ENCODE assay signal across 13 cellular contexts in the genomic region with DNA sequence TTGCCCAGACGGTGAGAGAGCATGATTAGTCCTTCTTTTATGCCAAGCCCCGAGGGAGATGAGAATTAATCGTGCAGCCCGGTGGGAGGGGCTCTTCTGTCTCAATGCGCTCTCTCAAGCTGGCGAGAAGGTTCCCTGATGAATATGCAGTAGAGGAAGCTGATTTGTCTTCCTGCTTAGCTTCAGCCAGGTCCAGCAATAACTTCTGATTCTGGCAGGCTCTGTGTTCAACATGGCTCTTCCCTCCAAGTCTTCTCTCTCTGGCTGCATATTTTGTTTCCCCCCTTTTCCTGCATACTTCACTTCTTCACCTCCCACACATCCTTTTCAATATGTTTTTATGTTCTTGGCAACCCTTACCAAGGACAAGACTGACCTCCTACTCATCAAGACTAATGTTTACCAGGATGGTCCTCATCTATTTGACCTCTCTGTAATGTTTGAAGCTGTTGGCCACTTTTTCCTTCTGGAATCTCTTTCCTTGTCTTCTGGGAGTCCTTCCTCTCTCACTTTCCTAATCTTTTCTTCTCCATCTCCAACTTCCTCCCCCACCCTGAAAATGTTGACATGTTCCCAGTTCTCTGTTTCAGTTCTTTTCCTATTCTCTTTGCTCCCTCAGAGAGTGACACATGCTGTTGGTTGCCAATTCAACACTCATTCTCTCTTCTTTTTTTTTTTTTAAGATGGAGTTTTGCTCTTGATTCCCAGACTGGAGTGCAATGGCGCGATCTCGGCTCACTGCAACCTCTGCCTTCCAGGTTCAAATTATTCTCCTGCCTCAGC.
DNase-seq lines count a peak whose midpoint lies in the region; ATAC-seq, FAIRE-seq and TF ChIP-seq lines count a peak whose summit lies in the region.
"Had no signal": no experiment of that assay in that cellular context is flagged by ENCODE, and none has a peak within 500 bp of the region (broad histone marks: within the 10 kb centered on the region; RNA-seq: fewer than 3 reads in every experiment).

No MANE protein-coding gene starts in this region.

- DNase-seq in NCI-H1694 (lab: John Stamatoyannopoulos, UW) (peak; percentile 98), GM19240 (ENCODE audit: insufficient read length, low spot score) (no peak), H54 (ENCODE audit: insufficient read length, low spot score) (no peak)
- DNase-seq: activated CD4-positive, alpha-beta T cell treated with anti-CD3 and anti-CD28 coated beads, Interleukin-2, amount 50 U/mL, for 48 hours; activated naive CD4-positive, alpha-beta T cell treated with anti-CD3 and anti-CD28 coated beads, Interleukin-2, amount 50 U/mL, for 16 hours; BE2C; effector memory CD4-positive, alpha-beta T cell; upper lobe of left lung had no signal

- intact Hi-C loops in dendritic cell treated with granulocyte-macrophage colony-stimulating factor and Interleukin-4, amounts not matched to agents 40 ng/mL and 50 ng/mL, for 4 days (cut with micrococcal nuclease): no loop called here

- no peaks in the 10 kb centered on the region for H3K27me3 ChIP-seq in BLaER1 treated with 17β-estradiol and CSF1 and Interleukin-3, amounts not matched to agents 10 nM and 100 nM
- no peaks in the 10 kb centered on the region for H3K27me3 ChIP-seq in muscle layer of duodenum (ENCODE audit: low read depth, low read length)
- H3K27me3 ChIP-seq: BE2C, upper lobe of left lung had no signal

- no peaks in the 10 kb centered on the region for H3K36me3 Mint-ChIP-seq in dendritic cell treated with granulocyte-macrophage colony-stimulating factor and Interleukin-4, amounts not matched to agents 40 ng/mL and 50 ng/mL, for 4 days (ENCODE audit: low read depth)

- TF ChIP-seq POLR2A in H54 (IDR thresholded peaks at IDR 0.05; ENCODE audit: low read depth, low read length): no peak

- ATAC-seq in GM18517 (IDR thresholded peaks at IDR 0.05; ENCODE audit: unreplicated experiment) (no peak), GM19324 (IDR thresholded peaks at IDR 0.05; ENCODE audit: low FRiP score, unreplicated experiment) (no peak)

- no peak overlapping the region for H3K4me3 ChIP-seq in BLaER1 treated with 17β-estradiol and CSF1 and Interleukin-3, amounts not matched to agents 10 nM and 100 nM
- H3K4me3 ChIP-seq in muscle layer of duodenum (ENCODE audit: low read depth in 1 of 2, low read length in 2 of 2): no peak overlapping the region
- H3K4me3 ChIP-seq: upper lobe of left lung had no signal

- H3K4me1 ChIP-seq in BLaER1 treated with 17β-estradiol and CSF1 and Interleukin-3, amounts not matched to agents 10 nM and 100 nM: peaks cover 7 to 20% (median 13%) of the 10 kb centered on the region in 10 experiments; a peak in 18 of 20 replicates
- H3K4me1 ChIP-seq in muscle layer of duodenum (ENCODE audit: control insufficient read depth in 1 of 2, insufficient read depth in 2 of 2, low read length in 2 of 2): peaks cover 0 to 18% of the 10 kb centered on the region in 2 donors

- H3K4me3 Mint-ChIP-seq in dendritic cell treated with granulocyte-macrophage colony-stimulating factor and Interleukin-4, amounts not matched to agents 40 ng/mL and 50 ng/mL, for 4 days: no peak overlapping the region

- peak overlapping the region in 6 of 11 experiments; percentile 8 to 65 (median 40); a peak in 11 of 22 replicates for H3K4me2 ChIP-seq in BLaER1 treated with 17β-estradiol and CSF1 and Interleukin-3, amounts not matched to agents 10 nM and 100 nM

- no peaks in the 10 kb centered on the region for H4K20me1 ChIP-seq in BLaER1 treated with 17β-estradiol and CSF1 and Interleukin-3, amounts not matched to agents 10 nM and 100 nM

- peak overlapping the region; percentile 5 for H3K27ac Mint-ChIP-seq in dendritic cell treated with granulocyte-macrophage colony-stimulating factor and Interleukin-4, amounts not matched to agents 40 ng/mL and 50 ng/mL, for 4 days

- H3K4me1 Mint-ChIP-seq in dendritic cell treated with granulocyte-macrophage colony-stimulating factor and Interleukin-4, amounts not matched to agents 40 ng/mL and 50 ng/mL, for 4 days (ENCODE audit: low read depth): peaks cover 37% of the 10 kb centered on the region

- H3K9me3 ChIP-seq in BLaER1 treated with 17β-estradiol and CSF1 and Interleukin-3, amounts not matched to agents 10 nM and 100 nM (replicated peaks in 1 of 11): no peaks in the 10 kb centered on the region
- H3K9me3 ChIP-seq in muscle layer of duodenum (ENCODE audit: control insufficient read depth in 1 of 2, low read length in 2 of 2): no peaks in the 10 kb centered on the region
- H3K9me3 ChIP-seq: BE2C, upper lobe of left lung had no signal

- no peak for FAIRE-seq in H54 (lab: Jason Lieb, UNC)

- H3K9me3 Mint-ChIP-seq in dendritic cell treated with granulocyte-macrophage colony-stimulating factor and Interleukin-4, amounts not matched to agents 40 ng/mL and 50 ng/mL, for 4 days: no peaks in the 10 kb centered on the region

- H3K36me3 ChIP-seq in BLaER1 treated with 17β-estradiol and CSF1 and Interleukin-3, amounts not matched to agents 10 nM and 100 nM: no peaks in the 10 kb centered on the region
- H3K36me3 ChIP-seq in muscle layer of duodenum (ENCODE audit: control insufficient read depth in 1 of 2, insufficient read depth in 2 of 2, low read length in 2 of 2): no peaks in the 10 kb centered on the region
- H3K36me3 ChIP-seq: BE2C, upper lobe of left lung had no signal

- H3K27ac ChIP-seq in BLaER1 treated with 17β-estradiol and CSF1 and Interleukin-3, amounts not matched to agents 10 nM and 100 nM: no peak overlapping the region
- peak overlapping the region; percentile 7 for H3K27ac ChIP-seq in muscle layer of duodenum (ENCODE audit: low read length)

- no peak overlapping the region for H3K9ac ChIP-seq in BLaER1 treated with 17β-estradiol and CSF1 and Interleukin-3, amounts not matched to agents 10 nM and 100 nM

- peaks cover 32% of the 10 kb centered on the region for H3K27me3 Mint-ChIP-seq in dendritic cell treated with granulocyte-macrophage colony-stimulating factor and Interleukin-4, amounts not matched to agents 40 ng/mL and 50 ng/mL, for 4 days
